In genomic region chr9:122498883-122499288, GRCh38 we compare ENCODE assay signal across 10 cellular contexts. TPM values are rescaled to one million over a fixed set of nuclear protein-coding genes. Genes with fewer than 3 reads are reported as not detected.
DNase-seq lines count a peak whose midpoint lies in the region; ATAC-seq and TF ChIP-seq lines count a peak whose summit lies in the region.
"Had no signal": no experiment of that assay in that cellular context is flagged by ENCODE, and none has a peak within 500 bp of the region (broad histone marks: within the 10 kb centered on the region; RNA-seq: fewer than 3 reads in every experiment).

No MANE protein-coding gene starts in this region.

- intact Hi-C loops in ascending aorta (cut with DNase I), result no loop called here

- H3K36me3 ChIP-seq in ascending aorta (no peaks in the 10 kb centered on the region), kidney epithelial cell (ENCODE audit: control insufficient read depth, insufficient read depth, low read length) (no peaks in the 10 kb centered on the region)
- H3K36me3 ChIP-seq: BLaER1 had no signal

- H3K27me3 ChIP-seq in ascending aorta (no peaks in the 10 kb centered on the region), kidney epithelial cell (ENCODE audit: control insufficient read depth, insufficient read depth, low read length) (peaks cover 6% of the 10 kb centered on the region)
- H3K27me3 ChIP-seq: BLaER1 had no signal

- H3K4me1 ChIP-seq in ascending aorta, result no peaks in the 10 kb centered on the region
- H3K4me1 ChIP-seq: BLaER1 had no signal

- H3K9me3 ChIP-seq in ascending aorta, result no peaks in the 10 kb centered on the region
- H3K9me3 ChIP-seq: BLaER1 had no signal

- peak; percentile 56 for ATAC-seq in GM21515 (IDR thresholded peaks at IDR 0.05; ENCODE audit: unreplicated experiment)
- no peak for ATAC-seq in GM21423 (IDR thresholded peaks at IDR 0.05; ENCODE audit: unreplicated experiment)

- TF ChIP-seq CTCF in ascending aorta (IDR thresholded peaks at IDR 0.05) (peak in 2 of 3 experiments; percentile 7 to 36), kidney epithelial cell (IDR thresholded peaks at IDR 0.05; ENCODE audit: insufficient read depth, low read length, poor library complexity, severe bottlenecking) (peak; percentile 86)

- H3K4me3 ChIP-seq in ascending aorta (no peak overlapping the region), kidney epithelial cell (ENCODE audit: low read depth, low read length) (no peak overlapping the region)
- H3K4me3 ChIP-seq: BLaER1 had no signal

- no peak overlapping the region for H3K27ac ChIP-seq in ascending aorta
- H3K27ac ChIP-seq: BLaER1 had no signal

- peak; percentile 15 to 65 (median 21) for DNase-seq in NCI-H1417 (lab: John Stamatoyannopoulos, UW)
- DNase-seq in NCI-H1417 treated with DMSO at 0.1 percent for 48 hours (lab: John Stamatoyannopoulos, UW), result no peak
- peak; percentile 28 for DNase-seq in NCI-H460 (ENCODE audit: extremely low read depth, low read depth)
- no peak for DNase-seq in ascending aorta (ENCODE audit: low spot score in 2 of 2)
- peak; percentile 4 for DNase-seq in kidney epithelial cell (ENCODE audit: low read depth)
- no peak for DNase-seq in T-helper 9 cell

RNA-seq across cellular contexts. Expression of gene OR1J2, which starts 11.7 kb away (rescaled TPM):
- total RNA-seq in NCI-H460 (2014; rRNA removed; shearing (Covaris generic)), result 0.22 TPM in 1 of 2 replicates, not detected in the other
- not detected in 2 replicates for polyA plus RNA-seq in NCI-H460 (2014; cell fraction: nucleus; rRNA removed)
- total RNA-seq in ascending aorta (not detected), kidney epithelial cell (not detected in 2 replicates)
- polyA plus RNA-seq: adipose tissue had no signal

RNA-seq across cellular contexts. Expression of gene OR1J4, which starts 20.1 kb away (rescaled TPM):
- total RNA-seq in NCI-H460 (2014; rRNA removed; shearing (Covaris generic)), result not detected in 2 replicates
- polyA plus RNA-seq in NCI-H460 (2014; cell fraction: nucleus; rRNA removed), result not detected in 2 replicates
- total RNA-seq in ascending aorta (not detected), kidney epithelial cell (not detected in 2 replicates)
- polyA plus RNA-seq: adipose tissue had no signal

RNA-seq across cellular contexts. Expression of gene OR1J1, which starts 21.2 kb away (rescaled TPM):
- not detected in 2 replicates for total RNA-seq in NCI-H460 (2014; rRNA removed; shearing (Covaris generic))
- not detected in 2 replicates for polyA plus RNA-seq in NCI-H460 (2014; cell fraction: nucleus; rRNA removed)
- total RNA-seq in ascending aorta (not detected), kidney epithelial cell (not detected in 2 replicates)

RNA-seq across cellular contexts. Expression of gene OR1N1, which starts 28.2 kb away (rescaled TPM):
- total RNA-seq in NCI-H460 (2014; rRNA removed; shearing (Covaris generic)), result not detected in 2 replicates
- polyA plus RNA-seq in NCI-H460 (2014; cell fraction: nucleus; rRNA removed), result not detected in 2 replicates
- total RNA-seq in ascending aorta (not detected), kidney epithelial cell (not detected in 2 replicates)
- polyA plus RNA-seq: adipose tissue had no signal

RNA-seq across cellular contexts. Expression of gene OR1N2, which starts 54.0 kb away (rescaled TPM):
- not detected in 2 replicates for total RNA-seq in NCI-H460 (2014; rRNA removed; shearing (Covaris generic))
- not detected in 2 replicates for polyA plus RNA-seq in NCI-H460 (2014; cell fraction: nucleus; rRNA removed)
- total RNA-seq in ascending aorta (not detected), kidney epithelial cell (not detected in 2 replicates)
- polyA plus RNA-seq: adipose tissue had no signal

Comparison
In these comparisons a context has a peak if more than half of its experiments do, and no peak if none do; other contexts are left out.
1. DNase-seq: peak in NCI-H1417 (3 of 3), NCI-H460 (single experiment) and kidney epithelial cell (single experiment); none in NCI-H1417 treated with DMSO at 0.1 percent for 48 hours (single experiment), ascending aorta (0 of 2) and T-helper 9 cell (single experiment).